ENCODE assay signal across 13 cellular contexts in genomic region chr1:100528861-100529260, GRCh38. TPM values are rescaled to one million over a fixed set of nuclear protein-coding genes. Genes with fewer than 3 reads are reported as not detected.
DNase-seq lines count a peak whose midpoint lies in the region; ATAC-seq and TF ChIP-seq lines count a peak whose summit lies in the region.
"Had no signal": no experiment of that assay in that cellular context is flagged by ENCODE, and none has a peak within 500 bp of the region (broad histone marks: within the 10 kb centered on the region; RNA-seq: fewer than 3 reads in every experiment).

No MANE protein-coding gene starts in this region.

- H3K9me3 ChIP-seq in thyroid gland = no peaks in the 10 kb centered on the region
- H3K9me3 ChIP-seq: A549, body of pancreas had no signal

- peak; percentile 44 for ATAC-seq in SK-N-SH treated with all-trans-retinoic acid at 6 μM for 48 hours
- ATAC-seq: A549, body of pancreas had no signal

- H3K4me1 ChIP-seq in thyroid gland = peaks cover 8 to 22% of the 10 kb centered on the region in 2 donors
- H3K4me1 ChIP-seq: A549, body of pancreas had no signal

- TF ChIP-seq POLR2A in thyroid gland (IDR thresholded peaks at IDR 0.05) = no peak

- H3K4me3 ChIP-seq in thyroid gland (replicated peaks in 1 of 3) = no peak overlapping the region
- H3K4me3 ChIP-seq: A549, body of pancreas, lung had no signal

- H3K27ac ChIP-seq in thyroid gland = peak overlapping the region; percentile 17 to 60 (median 29)
- H3K27ac ChIP-seq: A549, body of pancreas had no signal

- WGBS in thyroid gland, 2 donors = 5 to 11% methylated on average over 2 of the region's 2 CpGs

- no peaks in the 10 kb centered on the region for H3K36me3 ChIP-seq in thyroid gland

- no peaks in the 10 kb centered on the region for H3K27me3 ChIP-seq in thyroid gland
- H3K27me3 ChIP-seq: body of pancreas had no signal

- DNase-seq in NCI-H2196 (lab: John Stamatoyannopoulos, UW; ENCODE audit: unreplicated experiment) = peak; percentile 47
- DNase-seq in NCI-H2196 treated with DMSO at 0.1 percent for 48 hours (lab: John Stamatoyannopoulos, UW; ENCODE audit: unreplicated experiment) = no peak
- peak; percentile 10 for DNase-seq in fibroblast of the conjunctiva (ENCODE audit: low read depth)
- no peak for DNase-seq in thyroid gland
- DNase-seq in AG20443 (ENCODE audit: low spot score) = no peak
- DNase-seq in hepatic stellate cell (ENCODE audit: low spot score) = no peak
- no peak for DNase-seq in NCI-H2081 treated with DMSO at 0.1 percent for 48 hours (lab: John Stamatoyannopoulos, UW)
- DNase-seq: activated CD4-positive, alpha-beta T cell treated with anti-CD3 and anti-CD28 coated beads, Interleukin-2, amount 10 ng/mL, durations not matched to agents 24 days and 14 days; body of pancreas had no signal

- intact Hi-C loops in thyroid gland (cut with DNase I) = no loop called here

- TF ChIP-seq CTCF in thyroid gland (IDR thresholded peaks at IDR 0.05) = no peak

TF ChIP-seq in SK-N-SH treated with all-trans-retinoic acid at 6 μM for 48 hours, 23 proteins besides CTCF, POLR2A, EP300 and RAD21:
- no peak for TF ChIP-seq ZC3H10 (CRISPR knock-in tag; IDR thresholded peaks at IDR 0.05)
- TF ChIP-seq SNAI2 (CRISPR knock-in tag; IDR thresholded peaks at IDR 0.05) = no peak
- TF ChIP-seq TSHZ2 (CRISPR knock-in tag; IDR thresholded peaks at IDR 0.05) = no peak
- peak; percentile 54 for TF ChIP-seq ISL1 (CRISPR knock-in tag; IDR thresholded peaks at IDR 0.05)
- no peak for TF ChIP-seq TOX (CRISPR knock-in tag; IDR thresholded peaks at IDR 0.05; ENCODE audit: borderline replicate concordance)
- TF ChIP-seq ZFP30 (CRISPR knock-in tag; IDR thresholded peaks at IDR 0.05) = no peak

RNA-seq across cellular contexts. Expression of gene GPR88, which starts 9.1 kb away (rescaled TPM):
- total RNA-seq in thyroid gland = under 1 TPM in 1 of 4 donors, not detected in 3; 0.13 TPM
- total RNA-seq: activated CD4-positive, alpha-beta T cell treated with anti-CD3 and anti-CD28 coated beads, Interleukin-2, amount 10 ng/mL, durations not matched to agents 24 days and 14 days; neural crest cell had no signal

Comparison
In these comparisons a context has a peak if more than half of its experiments do, and no peak if none do; other contexts are left out.
1. DNase-seq: peak in NCI-H2196 (single experiment) and fibroblast of the conjunctiva (single experiment); none in NCI-H2196 treated with DMSO at 0.1 percent for 48 hours (single experiment), thyroid gland (0 of 2), AG20443 (single experiment), hepatic stellate cell (single experiment) and NCI-H2081 treated with DMSO at 0.1 percent for 48 hours (single experiment).